ENCODE assay signal across 1 cellular context in the genomic region with DNA sequence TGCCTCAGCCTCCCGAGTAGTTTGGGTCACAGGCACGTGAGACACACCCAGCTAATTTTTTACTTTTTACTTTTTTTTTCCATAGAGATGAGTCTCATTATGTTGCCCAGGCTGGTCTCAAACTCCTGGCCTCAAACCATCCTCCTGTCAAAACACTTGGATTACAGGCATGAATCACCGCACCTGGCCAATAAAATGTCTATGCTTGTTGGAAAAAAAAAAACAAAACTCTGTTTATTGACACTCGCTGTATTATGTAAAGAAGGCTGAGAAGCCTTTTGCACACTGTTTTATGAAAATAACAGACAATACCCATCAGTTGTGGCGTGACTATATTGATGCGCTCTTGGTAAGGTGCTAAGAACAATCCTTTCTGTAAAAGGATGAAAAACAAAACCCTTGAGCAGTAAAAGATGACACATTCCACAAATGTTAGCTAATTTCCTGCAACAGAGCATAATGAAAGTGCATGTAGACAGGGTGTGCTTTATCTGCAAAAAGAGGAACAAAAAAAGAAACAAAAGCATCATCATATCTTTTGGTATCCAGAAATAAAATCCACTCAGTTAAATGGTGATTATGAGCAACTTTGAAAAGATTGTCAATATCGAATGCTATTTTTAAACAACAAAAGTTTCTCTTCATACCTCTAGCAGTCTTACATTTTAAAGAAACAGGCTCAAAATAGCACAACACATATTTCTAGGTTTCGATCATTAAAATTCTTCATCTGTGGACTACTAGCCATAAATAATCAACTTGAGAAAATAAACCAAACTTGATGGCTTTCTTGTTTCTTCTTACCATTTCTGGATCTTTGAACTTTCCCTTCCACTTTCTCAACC.
TF ChIP-seq lines count a peak whose summit lies in the region.

No MANE protein-coding gene starts in this region.

TF ChIP-seq in GM12878, 131 proteins besides CTCF, POLR2A, EP300 and RAD21 (continued from another document):
- TF ChIP-seq BACH1 (IDR thresholded peaks at IDR 0.05; ENCODE audit: borderline replicate concordance) (peak; percentile 66; the same call in 1 of the 2 replicates), GABPA (IDR thresholded peaks at IDR 0.05; ENCODE audit: low read depth) (peak; percentile 62), NFIC (IDR thresholded peaks at IDR 0.05; ENCODE audit: low read depth, low read length) (peak; percentile 99), BHLHE40 (IDR thresholded peaks at IDR 0.05; ENCODE audit: borderline replicate concordance in 1 of 2, low read depth in 2 of 2, low read length in 1 of 2) (peak; percentile 70 to 71), DPF2 (IDR thresholded peaks at IDR 0.05) (peak; percentile 68; the same call in 1 of the 2 replicates), SP1 (IDR thresholded peaks at IDR 0.05; ENCODE audit: low read depth, low read length) (peak; percentile 5), RELB (IDR thresholded peaks at IDR 0.05; ENCODE audit: low read depth) (peak; percentile 87), IRF4 (IDR thresholded peaks at IDR 0.05; ENCODE audit: low read depth, low read length) (peak; percentile 59; the same call in 1 of the 2 replicates), MTA2 (IDR thresholded peaks at IDR 0.05; ENCODE audit: low read depth) (peak; percentile 98), IKZF1 (conservative IDR thresholded peaks at IDR 0.05) (0 out of 2 replicates have a peak, but pooled peaks have one; percentile 66), RUNX3 (IDR thresholded peaks at IDR 0.05; ENCODE audit: low read length) (peak; percentile 71), ZBTB33 (IDR thresholded peaks at IDR 0.05) (no peak), NBN (IDR thresholded peaks at IDR 0.05) (peak; percentile 84; the same call in 1 of the 2 replicates), RB1 (IDR thresholded peaks at IDR 0.05; ENCODE audit: borderline replicate concordance) (no peak), PML (IDR thresholded peaks at IDR 0.05; ENCODE audit: low read length) (peak; percentile 72; the same call in 1 of the 2 replicates), MTA3 (IDR thresholded peaks at IDR 0.05; ENCODE audit: borderline replicate concordance, low read length) (peak; percentile 79), ATF7 (IDR thresholded peaks at IDR 0.05; ENCODE audit: low read depth) (peak; percentile 98), CEBPB (IDR thresholded peaks at IDR 0.05; ENCODE audit: borderline replicate concordance in 1 of 2, low read depth in 2 of 2, low read length in 2 of 2) (peak in 1 of 2 experiments; percentile 90; a peak in 2 of 4 replicates)
- TF ChIP-seq, protein P1, sequence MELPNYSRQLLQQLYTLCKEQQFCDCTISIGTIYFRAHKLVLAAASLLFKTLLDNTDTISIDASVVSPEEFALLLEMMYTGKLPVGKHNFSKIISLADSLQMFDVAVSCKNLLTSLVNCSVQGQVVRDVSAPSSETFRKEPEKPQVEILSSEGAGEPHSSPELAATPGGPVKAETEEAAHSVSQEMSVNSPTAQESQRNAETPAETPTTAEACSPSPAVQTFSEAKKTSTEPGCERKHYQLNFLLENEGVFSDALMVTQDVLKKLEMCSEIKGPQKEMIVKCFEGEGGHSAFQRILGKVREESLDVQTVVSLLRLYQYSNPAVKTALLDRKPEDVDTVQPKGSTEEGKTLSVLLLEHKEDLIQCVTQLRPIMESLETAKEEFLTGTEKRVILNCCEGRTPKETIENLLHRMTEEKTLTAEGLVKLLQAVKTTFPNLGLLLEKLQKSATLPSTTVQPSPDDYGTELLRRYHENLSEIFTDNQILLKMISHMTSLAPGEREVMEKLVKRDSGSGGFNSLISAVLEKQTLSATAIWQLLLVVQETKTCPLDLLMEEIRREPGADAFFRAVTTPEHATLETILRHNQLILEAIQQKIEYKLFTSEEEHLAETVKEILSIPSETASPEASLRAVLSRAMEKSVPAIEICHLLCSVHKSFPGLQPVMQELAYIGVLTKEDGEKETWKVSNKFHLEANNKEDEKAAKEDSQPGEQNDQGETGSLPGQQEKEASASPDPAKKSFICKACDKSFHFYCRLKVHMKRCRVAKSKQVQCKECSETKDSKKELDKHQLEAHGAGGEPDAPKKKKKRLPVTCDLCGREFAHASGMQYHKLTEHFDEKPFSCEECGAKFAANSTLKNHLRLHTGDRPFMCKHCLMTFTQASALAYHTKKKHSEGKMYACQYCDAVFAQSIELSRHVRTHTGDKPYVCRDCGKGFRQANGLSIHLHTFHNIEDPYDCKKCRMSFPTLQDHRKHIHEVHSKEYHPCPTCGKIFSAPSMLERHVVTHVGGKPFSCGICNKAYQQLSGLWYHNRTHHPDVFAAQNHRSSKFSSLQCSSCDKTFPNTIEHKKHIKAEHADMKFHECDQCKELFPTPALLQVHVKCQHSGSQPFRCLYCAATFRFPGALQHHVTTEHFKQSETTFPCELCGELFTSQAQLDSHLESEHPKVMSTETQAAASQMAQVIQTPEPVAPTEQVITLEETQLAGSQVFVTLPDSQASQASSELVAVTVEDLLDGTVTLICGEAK (IDR thresholded peaks at IDR 0.05; ENCODE audit: borderline replicate concordance) = peak; percentile 66; the same call in 1 of the 2 replicates
- TF ChIP-seq, protein P2, sequence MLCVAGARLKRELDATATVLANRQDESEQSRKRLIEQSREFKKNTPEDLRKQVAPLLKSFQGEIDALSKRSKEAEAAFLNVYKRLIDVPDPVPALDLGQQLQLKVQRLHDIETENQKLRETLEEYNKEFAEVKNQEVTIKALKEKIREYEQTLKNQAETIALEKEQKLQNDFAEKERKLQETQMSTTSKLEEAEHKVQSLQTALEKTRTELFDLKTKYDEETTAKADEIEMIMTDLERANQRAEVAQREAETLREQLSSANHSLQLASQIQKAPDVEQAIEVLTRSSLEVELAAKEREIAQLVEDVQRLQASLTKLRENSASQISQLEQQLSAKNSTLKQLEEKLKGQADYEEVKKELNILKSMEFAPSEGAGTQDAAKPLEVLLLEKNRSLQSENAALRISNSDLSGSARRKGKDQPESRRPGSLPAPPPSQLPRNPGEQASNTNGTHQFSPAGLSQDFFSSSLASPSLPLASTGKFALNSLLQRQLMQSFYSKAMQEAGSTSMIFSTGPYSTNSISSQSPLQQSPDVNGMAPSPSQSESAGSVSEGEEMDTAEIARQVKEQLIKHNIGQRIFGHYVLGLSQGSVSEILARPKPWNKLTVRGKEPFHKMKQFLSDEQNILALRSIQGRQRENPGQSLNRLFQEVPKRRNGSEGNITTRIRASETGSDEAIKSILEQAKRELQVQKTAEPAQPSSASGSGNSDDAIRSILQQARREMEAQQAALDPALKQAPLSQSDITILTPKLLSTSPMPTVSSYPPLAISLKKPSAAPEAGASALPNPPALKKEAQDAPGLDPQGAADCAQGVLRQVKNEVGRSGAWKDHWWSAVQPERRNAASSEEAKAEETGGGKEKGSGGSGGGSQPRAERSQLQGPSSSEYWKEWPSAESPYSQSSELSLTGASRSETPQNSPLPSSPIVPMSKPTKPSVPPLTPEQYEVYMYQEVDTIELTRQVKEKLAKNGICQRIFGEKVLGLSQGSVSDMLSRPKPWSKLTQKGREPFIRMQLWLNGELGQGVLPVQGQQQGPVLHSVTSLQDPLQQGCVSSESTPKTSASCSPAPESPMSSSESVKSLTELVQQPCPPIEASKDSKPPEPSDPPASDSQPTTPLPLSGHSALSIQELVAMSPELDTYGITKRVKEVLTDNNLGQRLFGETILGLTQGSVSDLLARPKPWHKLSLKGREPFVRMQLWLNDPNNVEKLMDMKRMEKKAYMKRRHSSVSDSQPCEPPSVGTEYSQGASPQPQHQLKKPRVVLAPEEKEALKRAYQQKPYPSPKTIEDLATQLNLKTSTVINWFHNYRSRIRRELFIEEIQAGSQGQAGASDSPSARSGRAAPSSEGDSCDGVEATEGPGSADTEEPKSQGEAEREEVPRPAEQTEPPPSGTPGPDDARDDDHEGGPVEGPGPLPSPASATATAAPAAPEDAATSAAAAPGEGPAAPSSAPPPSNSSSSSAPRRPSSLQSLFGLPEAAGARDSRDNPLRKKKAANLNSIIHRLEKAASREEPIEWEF (IDR thresholded peaks at IDR 0.05; ENCODE audit: insufficient replicate concordance, low read depth, low read length) = peak; percentile 95
- TF ChIP-seq, protein P3, sequence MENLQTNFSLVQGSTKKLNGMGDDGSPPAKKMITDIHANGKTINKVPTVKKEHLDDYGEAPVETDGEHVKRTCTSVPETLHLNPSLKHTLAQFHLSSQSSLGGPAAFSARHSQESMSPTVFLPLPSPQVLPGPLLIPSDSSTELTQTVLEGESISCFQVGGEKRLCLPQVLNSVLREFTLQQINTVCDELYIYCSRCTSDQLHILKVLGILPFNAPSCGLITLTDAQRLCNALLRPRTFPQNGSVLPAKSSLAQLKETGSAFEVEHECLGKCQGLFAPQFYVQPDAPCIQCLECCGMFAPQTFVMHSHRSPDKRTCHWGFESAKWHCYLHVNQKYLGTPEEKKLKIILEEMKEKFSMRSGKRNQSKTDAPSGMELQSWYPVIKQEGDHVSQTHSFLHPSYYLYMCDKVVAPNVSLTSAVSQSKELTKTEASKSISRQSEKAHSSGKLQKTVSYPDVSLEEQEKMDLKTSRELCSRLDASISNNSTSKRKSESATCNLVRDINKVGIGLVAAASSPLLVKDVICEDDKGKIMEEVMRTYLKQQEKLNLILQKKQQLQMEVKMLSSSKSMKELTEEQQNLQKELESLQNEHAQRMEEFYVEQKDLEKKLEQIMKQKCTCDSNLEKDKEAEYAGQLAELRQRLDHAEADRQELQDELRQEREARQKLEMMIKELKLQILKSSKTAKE (IDR thresholded peaks at IDR 0.05; ENCODE audit: low read depth, poor library complexity, severe bottlenecking) = peak; percentile 94
